Comparison of ENCODE assay signal across 20 cellular contexts in the genomic region with DNA sequence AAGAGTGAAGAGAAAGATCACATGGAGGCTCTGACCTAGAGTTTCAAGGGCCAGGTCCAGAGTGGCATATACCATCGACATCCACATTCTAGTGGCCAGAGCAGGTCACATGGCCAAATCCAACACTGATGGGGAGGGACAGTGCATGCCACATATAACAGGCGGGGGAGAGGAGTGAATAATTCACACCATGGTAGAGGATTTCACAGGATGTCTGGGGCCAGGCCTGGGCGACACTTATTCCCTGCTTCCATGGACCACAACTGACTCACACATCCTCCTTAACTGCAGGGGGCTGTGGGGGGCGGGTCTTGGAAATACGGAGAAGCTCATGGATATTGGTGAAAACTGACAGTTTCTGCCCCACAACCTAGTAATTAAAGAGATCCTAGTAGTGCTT. TPM values are rescaled to one million over a fixed set of nuclear protein-coding genes. Genes with fewer than 3 reads are reported as not detected.
DNase-seq lines count a peak whose midpoint lies in the region; ATAC-seq and TF ChIP-seq lines count a peak whose summit lies in the region.
"Had no signal": no experiment of that assay in that cellular context is flagged by ENCODE, and none has a peak within 500 bp of the region (broad histone marks: within the 10 kb centered on the region; RNA-seq: fewer than 3 reads in every experiment).

No MANE protein-coding gene starts in this region.

- no peak overlapping the region for H3K27ac ChIP-seq in A673 (ENCODE audit: low read depth, low read length, poor library complexity, severe bottlenecking)

- no peak for ATAC-seq in HG03095 (IDR thresholded peaks at IDR 0.05; ENCODE audit: unreplicated experiment)
- ATAC-seq: GM23338 had no signal

- no peaks in the 10 kb centered on the region for H3K36me3 ChIP-seq in A673 (ENCODE audit: insufficient read depth, low read length, poor library complexity, severe bottlenecking)
- H3K36me3 ChIP-seq: BE2C had no signal

- DNase-seq in A673 (ENCODE audit: low spot score) (peak; percentile 12), NCI-H2227 (lab: John Stamatoyannopoulos, UW; ENCODE audit: unreplicated experiment) (peak; percentile 76), astrocyte of the cerebellum (ENCODE audit: low read depth) (peak; percentile 2), NCI-H2196 (lab: John Stamatoyannopoulos, UW; ENCODE audit: unreplicated experiment) (no peak), GM10248 (ENCODE audit: extremely low spot score) (no peak)
- no peak for DNase-seq in activated CD8-positive, alpha-beta memory T cell treated with anti-CD3 and anti-CD28 coated beads, Interleukin-2, amount 50 U/mL, for 48 hours
- DNase-seq: 8988T; ACHN; BE2C; C1 segment of cervical spinal cord; CD4-positive, CD25-positive, alpha-beta regulatory T cell; CD8-positive, alpha-beta memory T cell; COR-L47; DMS 273 treated with DMSO at 0.1 percent for 48 hours; DMS53; DND-41; HCEC 1CT; HFFc6 had no signal

- no peak overlapping the region for H3K4me3 ChIP-seq in A673 (ENCODE audit: low read depth, low read length, poor library complexity, severe bottlenecking)
- no peak overlapping the region for H3K4me3 ChIP-seq in astrocyte of the cerebellum (ENCODE audit: low read depth, low read length)
- H3K4me3 ChIP-seq: GM23338 had no signal

- H3K9me3 ChIP-seq in A673 (ENCODE audit: low read depth, low read length, poor library complexity, severe bottlenecking), result no peaks in the 10 kb centered on the region
- H3K9me3 ChIP-seq: BE2C had no signal

- no peaks in the 10 kb centered on the region for H3K27me3 ChIP-seq in A673 (replicated peaks; ENCODE audit: insufficient read depth, low read depth, low read length, poor library complexity)
- H3K27me3 ChIP-seq: BE2C had no signal

- CTCF ChIA-PET in A673 (lab: Charles Lee) (no interaction called here), GM10248 (lab: Yijun Ruan, JAX) (no interaction called here)

- BruUV-seq in A673 (replicated peaks; lab: Mats Ljungman, UMichigan), result no TSS peak

- in situ Hi-C loops in astrocyte of the cerebellum (cut with HindIII; ENCODE audit: low sequenced_read_pairs), result no loop called here

- no peaks in the 10 kb centered on the region for H3K4me1 ChIP-seq in A673 (ENCODE audit: insufficient read depth, low read length, poor library complexity, severe bottlenecking)

- POLR2A ChIA-PET in A673 (lab: Charles Lee; ENCODE audit: low non-redundant PET), result no interaction called here
- POLR2A ChIA-PET in GM10248 (lab: Yijun Ruan, JAX), result no interaction called here

- intact Hi-C loops in A673 (cut with micrococcal nuclease; ENCODE audit: unreplicated experiment), result no loop called here

- TF ChIP-seq CTCF in A673 (conservative IDR thresholded peaks at IDR 0.05; ENCODE audit: low read depth, low read length) (no peak), astrocyte of the cerebellum (IDR thresholded peaks at IDR 0.05; ENCODE audit: low read depth, low read length, missing control alignments) (no peak), GM10248 (IDR thresholded peaks at IDR 0.05; ENCODE audit: control extremely low read depth, extremely low read depth, low read depth, missing control alignments) (no peak)

RNA-seq across cellular contexts. Expression of a gene that starts 43.8 kb away (rescaled TPM):
- 3.2 and 4.1 TPM in 2 replicates for total RNA-seq in A673 (2021)
- total RNA-seq: CD4-positive, CD25-positive, alpha-beta regulatory T cell; CD8-positive, alpha-beta memory T cell; HFFc6 had no signal

Comparison
In these comparisons a context has a peak if more than half of its experiments do, and no peak if none do; other contexts are left out.
1. DNase-seq: peak in A673 (single experiment), NCI-H2227 (single experiment) and astrocyte of the cerebellum (single experiment); none in NCI-H2196 (single experiment), GM10248 (single experiment) and activated CD8-positive, alpha-beta memory T cell treated with anti-CD3 and anti-CD28 coated beads, Interleukin-2, amount 50 U/mL, for 48 hours (single experiment).